In the genomic region with DNA sequence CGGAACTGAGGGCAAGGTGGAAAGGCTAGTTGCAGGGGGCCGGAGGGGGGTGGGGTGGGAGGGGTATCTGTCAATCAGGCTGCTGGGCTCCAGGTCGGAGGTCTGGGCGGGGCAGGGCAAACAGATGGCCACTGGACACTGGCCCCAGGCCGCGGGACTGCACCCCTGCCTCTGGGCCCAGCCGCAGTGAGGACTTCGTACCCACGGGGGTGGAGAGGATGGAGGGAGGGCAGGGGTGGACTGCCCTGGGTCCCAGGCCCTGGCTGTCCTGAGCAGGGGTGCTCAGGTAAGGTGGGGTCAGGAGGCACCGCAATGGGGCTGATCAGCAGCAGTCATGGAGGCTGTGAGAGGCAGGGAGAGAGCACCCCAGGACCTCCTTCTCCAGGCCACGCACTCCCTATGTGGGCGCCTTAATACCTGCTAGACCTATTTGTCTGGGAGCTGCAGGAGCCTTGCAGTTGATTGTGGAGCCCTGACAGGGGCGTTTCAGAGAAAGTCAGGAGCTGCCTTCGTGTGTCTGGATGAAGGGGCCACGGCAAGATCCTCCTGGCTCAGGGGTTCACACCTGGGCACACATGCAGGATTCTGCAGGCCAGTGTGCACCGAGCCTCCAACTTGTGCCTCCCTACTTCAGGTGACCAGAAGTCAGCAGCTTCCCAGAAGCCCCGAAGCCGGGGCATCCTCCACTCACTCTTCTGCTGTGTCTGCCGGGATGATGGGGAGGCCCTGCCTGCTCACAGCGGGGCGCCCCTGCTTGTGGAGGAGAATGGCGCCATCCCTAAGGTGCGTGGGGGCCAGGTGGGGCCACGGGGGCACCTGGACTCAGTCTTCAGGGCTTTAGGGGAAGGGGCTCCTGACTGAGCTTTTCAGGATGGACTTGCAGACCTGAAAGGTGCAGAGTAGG, we compare ENCODE assay signal across 1 cellular context.
A peak's percentile ranks its signal among the peaks of the same experiment; 100 is the strongest.
TF ChIP-seq lines count a peak whose summit lies in the region.

No MANE protein-coding gene starts in this region.

TF ChIP-seq in HepG2, 621 proteins besides CTCF, POLR2A, EP300 and RAD21 (continued from another document and continues in another):
- TF ChIP-seq, protein P1, sequence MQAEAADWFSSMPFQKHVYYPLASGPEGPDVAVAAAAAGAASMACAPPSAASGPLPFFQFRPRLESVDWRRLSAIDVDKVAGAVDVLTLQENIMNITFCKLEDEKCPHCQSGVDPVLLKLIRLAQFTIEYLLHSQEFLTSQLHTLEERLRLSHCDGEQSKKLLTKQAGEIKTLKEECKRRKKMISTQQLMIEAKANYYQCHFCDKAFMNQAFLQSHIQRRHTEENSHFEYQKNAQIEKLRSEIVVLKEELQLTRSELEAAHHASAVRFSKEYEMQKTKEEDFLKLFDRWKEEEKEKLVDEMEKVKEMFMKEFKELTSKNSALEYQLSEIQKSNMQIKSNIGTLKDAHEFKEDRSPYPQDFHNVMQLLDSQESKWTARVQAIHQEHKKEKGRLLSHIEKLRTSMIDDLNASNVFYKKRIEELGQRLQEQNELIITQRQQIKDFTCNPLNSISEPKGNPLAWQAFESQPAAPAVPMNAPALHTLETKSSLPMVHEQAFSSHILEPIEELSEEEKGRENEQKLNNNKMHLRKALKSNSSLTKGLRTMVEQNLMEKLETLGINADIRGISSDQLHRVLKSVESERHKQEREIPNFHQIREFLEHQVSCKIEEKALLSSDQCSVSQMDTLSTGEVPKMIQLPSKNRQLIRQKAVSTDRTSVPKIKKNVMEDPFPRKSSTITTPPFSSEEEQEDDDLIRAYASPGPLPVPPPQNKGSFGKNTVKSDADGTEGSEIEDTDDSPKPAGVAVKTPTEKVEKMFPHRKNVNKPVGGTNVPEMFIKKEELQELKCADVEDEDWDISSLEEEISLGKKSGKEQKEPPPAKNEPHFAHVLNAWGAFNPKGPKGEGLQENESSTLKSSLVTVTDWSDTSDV (CRISPR knock-in tag; IDR thresholded peaks at IDR 0.05) = no peak
- TF ChIP-seq KLF12 (CRISPR knock-in tag; IDR thresholded peaks at IDR 0.05; ENCODE audit: borderline replicate concordance) (no peak; the same call in 1 of the 2 replicates), ZSCAN9 (CRISPR knock-in tag; IDR thresholded peaks at IDR 0.05; ENCODE audit: borderline replicate concordance) (peak; percentile 66), KLF15 (CRISPR knock-in tag; IDR thresholded peaks at IDR 0.05; ENCODE audit: borderline replicate concordance) (peak; percentile 34; the same call in 1 of the 2 replicates), ZBTB20 (CRISPR knock-in tag; IDR thresholded peaks at IDR 0.05; ENCODE audit: borderline replicate concordance, low read depth) (peak; percentile 48; the same call in 1 of the 2 replicates), GZF1 (CRISPR knock-in tag; IDR thresholded peaks at IDR 0.05) (no peak), ZFP90 (CRISPR knock-in tag; IDR thresholded peaks at IDR 0.05; ENCODE audit: borderline replicate concordance) (no peak; the same call in 1 of the 2 replicates), ZNF234 (CRISPR knock-in tag; conservative IDR thresholded peaks at IDR 0.05) (0 out of 2 replicates have a peak, but pooled peaks have one; percentile 26), ZNF749 (CRISPR knock-in tag; IDR thresholded peaks at IDR 0.05; ENCODE audit: borderline replicate concordance) (no peak; the same call in 1 of the 2 replicates), REPIN1 (CRISPR knock-in tag; IDR thresholded peaks at IDR 0.05; ENCODE audit: borderline replicate concordance, low read depth) (peak; percentile 92), FOXA3 (CRISPR knock-in tag; IDR thresholded peaks at IDR 0.05) (peak; percentile 85), ZNF468 (CRISPR knock-in tag; IDR thresholded peaks at IDR 0.05) (no peak), FIP1L1 (IDR thresholded peaks at IDR 0.05; ENCODE audit: borderline replicate concordance, insufficient read depth, low read depth, low read length) (no peak), JUND (CRISPR knock-in tag; IDR thresholded peaks at IDR 0.05) (peak; percentile 29; the same call in 1 of the 2 replicates), MAF1 (CRISPR knock-in tag; IDR thresholded peaks at IDR 0.05; ENCODE audit: borderline replicate concordance) (0 out of 2 replicates have a peak, but pooled peaks have one; percentile 10), MAZ (IDR thresholded peaks at IDR 0.05; ENCODE audit: borderline replicate concordance, low read depth, low read length) (peak; percentile 90), MAZ (CRISPR knock-in tag; IDR thresholded peaks at IDR 0.05; ENCODE audit: low read depth) (peak; percentile 99), FLYWCH1 (CRISPR knock-in tag; IDR thresholded peaks at IDR 0.05) (0 out of 2 replicates have a peak, but pooled peaks have one; percentile 20), ZMYM2 (CRISPR knock-in tag; IDR thresholded peaks at IDR 0.05) (peak; percentile 41; the same call in 1 of the 2 replicates), HMG20A (CRISPR knock-in tag; IDR thresholded peaks at IDR 0.05; ENCODE audit: borderline replicate concordance) (peak; percentile 73; the same call in 1 of the 2 replicates), SAP130 (CRISPR knock-in tag; IDR thresholded peaks at IDR 0.05; ENCODE audit: low read depth) (peak; percentile 96), ZNF12 (CRISPR knock-in tag; IDR thresholded peaks at IDR 0.05) (no peak; the same call in none of the 2 replicates), TRIM24 (CRISPR knock-in tag; IDR thresholded peaks at IDR 0.05) (no peak), ZBTB42 (CRISPR knock-in tag; IDR thresholded peaks at IDR 0.05) (peak; percentile 57; the same call in 1 of the 2 replicates), MEIS1 (CRISPR knock-in tag; IDR thresholded peaks at IDR 0.05; ENCODE audit: borderline replicate concordance) (peak; percentile 98; the same call in 1 of the 2 replicates), RNF2 (conservative IDR thresholded peaks at IDR 0.05; ENCODE audit: low read depth) (no peak), SRY (CRISPR knock-in tag; IDR thresholded peaks at IDR 0.05) (peak; percentile 86; the same call in 1 of the 2 replicates), XRCC5 (optimal IDR thresholded peaks at IDR 0.05; ENCODE audit: low read length) (peak; percentile 87), ZNF777 (CRISPR knock-in tag; IDR thresholded peaks at IDR 0.05) (no peak), TAF15 (IDR thresholded peaks at IDR 0.05; ENCODE audit: low read depth, low read length, poor library complexity, severe bottlenecking) (no peak), ONECUT2 (CRISPR knock-in tag; IDR thresholded peaks at IDR 0.05) (no peak), ZNF670 (CRISPR knock-in tag; IDR thresholded peaks at IDR 0.05; ENCODE audit: borderline replicate concordance) (peak; percentile 69; the same call in 1 of the 2 replicates), ZNF557 (CRISPR knock-in tag; IDR thresholded peaks at IDR 0.05) (peak; percentile 26; the same call in 1 of the 2 replicates), ZNF180 (CRISPR knock-in tag; IDR thresholded peaks at IDR 0.05; ENCODE audit: borderline replicate concordance, low read depth) (peak; percentile 62; the same call in 1 of the 2 replicates), EEA1 (CRISPR knock-in tag; IDR thresholded peaks at IDR 0.05; ENCODE audit: borderline replicate concordance) (0 out of 2 replicates have a peak, but pooled peaks have one; percentile 68), AKAP8 (CRISPR knock-in tag; IDR thresholded peaks at IDR 0.05) (peak; percentile 100), EHMT2 (IDR thresholded peaks at IDR 0.05; ENCODE audit: borderline replicate concordance, low read depth, low read length) (no peak; the same call in 1 of the 2 replicates), KDM3A (CRISPR knock-in tag; IDR thresholded peaks at IDR 0.05; ENCODE audit: low read depth) (peak; percentile 88; the same call in 1 of the 2 replicates)
- TF ChIP-seq, protein P2, sequence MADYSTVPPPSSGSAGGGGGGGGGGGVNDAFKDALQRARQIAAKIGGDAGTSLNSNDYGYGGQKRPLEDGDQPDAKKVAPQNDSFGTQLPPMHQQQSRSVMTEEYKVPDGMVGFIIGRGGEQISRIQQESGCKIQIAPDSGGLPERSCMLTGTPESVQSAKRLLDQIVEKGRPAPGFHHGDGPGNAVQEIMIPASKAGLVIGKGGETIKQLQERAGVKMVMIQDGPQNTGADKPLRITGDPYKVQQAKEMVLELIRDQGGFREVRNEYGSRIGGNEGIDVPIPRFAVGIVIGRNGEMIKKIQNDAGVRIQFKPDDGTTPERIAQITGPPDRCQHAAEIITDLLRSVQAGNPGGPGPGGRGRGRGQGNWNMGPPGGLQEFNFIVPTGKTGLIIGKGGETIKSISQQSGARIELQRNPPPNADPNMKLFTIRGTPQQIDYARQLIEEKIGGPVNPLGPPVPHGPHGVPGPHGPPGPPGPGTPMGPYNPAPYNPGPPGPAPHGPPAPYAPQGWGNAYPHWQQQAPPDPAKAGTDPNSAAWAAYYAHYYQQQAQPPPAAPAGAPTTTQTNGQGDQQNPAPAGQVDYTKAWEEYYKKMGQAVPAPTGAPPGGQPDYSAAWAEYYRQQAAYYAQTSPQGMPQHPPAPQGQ (CRISPR knock-in tag; IDR thresholded peaks at IDR 0.05; ENCODE audit: borderline replicate concordance) = no peak; the same call in 1 of the 2 replicates
- TF ChIP-seq, protein P3, sequence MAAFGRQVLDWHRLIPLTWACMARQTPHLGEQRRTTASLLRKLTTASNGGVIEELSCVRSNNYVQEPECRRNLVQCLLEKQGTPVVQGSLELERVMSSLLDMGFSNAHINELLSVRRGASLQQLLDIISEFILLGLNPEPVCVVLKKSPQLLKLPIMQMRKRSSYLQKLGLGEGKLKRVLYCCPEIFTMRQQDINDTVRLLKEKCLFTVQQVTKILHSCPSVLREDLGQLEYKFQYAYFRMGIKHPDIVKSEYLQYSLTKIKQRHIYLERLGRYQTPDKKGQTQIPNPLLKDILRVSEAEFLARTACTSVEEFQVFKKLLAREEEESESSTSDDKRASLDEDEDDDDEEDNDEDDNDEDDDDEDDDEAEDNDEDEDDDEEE (CRISPR knock-in tag; IDR thresholded peaks at IDR 0.05) = peak; percentile 15; the same call in 1 of the 2 replicates
- TF ChIP-seq, protein P4, sequence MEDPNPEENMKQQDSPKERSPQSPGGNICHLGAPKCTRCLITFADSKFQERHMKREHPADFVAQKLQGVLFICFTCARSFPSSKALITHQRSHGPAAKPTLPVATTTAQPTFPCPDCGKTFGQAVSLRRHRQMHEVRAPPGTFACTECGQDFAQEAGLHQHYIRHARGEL (CRISPR knock-in tag; IDR thresholded peaks at IDR 0.05) = no peak
- TF ChIP-seq, protein P5, sequence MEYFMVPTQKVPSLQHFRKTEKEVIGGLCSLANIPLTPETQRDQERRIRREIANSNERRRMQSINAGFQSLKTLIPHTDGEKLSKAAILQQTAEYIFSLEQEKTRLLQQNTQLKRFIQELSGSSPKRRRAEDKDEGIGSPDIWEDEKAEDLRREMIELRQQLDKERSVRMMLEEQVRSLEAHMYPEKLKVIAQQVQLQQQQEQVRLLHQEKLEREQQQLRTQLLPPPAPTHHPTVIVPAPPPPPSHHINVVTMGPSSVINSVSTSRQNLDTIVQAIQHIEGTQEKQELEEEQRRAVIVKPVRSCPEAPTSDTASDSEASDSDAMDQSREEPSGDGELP (IDR thresholded peaks at IDR 0.05; ENCODE audit: borderline replicate concordance, low read depth) = peak; percentile 96
- TF ChIP-seq, protein P6, sequence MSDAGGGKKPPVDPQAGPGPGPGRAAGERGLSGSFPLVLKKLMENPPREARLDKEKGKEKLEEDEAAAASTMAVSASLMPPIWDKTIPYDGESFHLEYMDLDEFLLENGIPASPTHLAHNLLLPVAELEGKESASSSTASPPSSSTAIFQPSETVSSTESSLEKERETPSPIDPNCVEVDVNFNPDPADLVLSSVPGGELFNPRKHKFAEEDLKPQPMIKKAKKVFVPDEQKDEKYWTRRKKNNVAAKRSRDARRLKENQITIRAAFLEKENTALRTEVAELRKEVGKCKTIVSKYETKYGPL (CRISPR knock-in tag; IDR thresholded peaks at IDR 0.05) = no peak
- TF ChIP-seq, protein P7, sequence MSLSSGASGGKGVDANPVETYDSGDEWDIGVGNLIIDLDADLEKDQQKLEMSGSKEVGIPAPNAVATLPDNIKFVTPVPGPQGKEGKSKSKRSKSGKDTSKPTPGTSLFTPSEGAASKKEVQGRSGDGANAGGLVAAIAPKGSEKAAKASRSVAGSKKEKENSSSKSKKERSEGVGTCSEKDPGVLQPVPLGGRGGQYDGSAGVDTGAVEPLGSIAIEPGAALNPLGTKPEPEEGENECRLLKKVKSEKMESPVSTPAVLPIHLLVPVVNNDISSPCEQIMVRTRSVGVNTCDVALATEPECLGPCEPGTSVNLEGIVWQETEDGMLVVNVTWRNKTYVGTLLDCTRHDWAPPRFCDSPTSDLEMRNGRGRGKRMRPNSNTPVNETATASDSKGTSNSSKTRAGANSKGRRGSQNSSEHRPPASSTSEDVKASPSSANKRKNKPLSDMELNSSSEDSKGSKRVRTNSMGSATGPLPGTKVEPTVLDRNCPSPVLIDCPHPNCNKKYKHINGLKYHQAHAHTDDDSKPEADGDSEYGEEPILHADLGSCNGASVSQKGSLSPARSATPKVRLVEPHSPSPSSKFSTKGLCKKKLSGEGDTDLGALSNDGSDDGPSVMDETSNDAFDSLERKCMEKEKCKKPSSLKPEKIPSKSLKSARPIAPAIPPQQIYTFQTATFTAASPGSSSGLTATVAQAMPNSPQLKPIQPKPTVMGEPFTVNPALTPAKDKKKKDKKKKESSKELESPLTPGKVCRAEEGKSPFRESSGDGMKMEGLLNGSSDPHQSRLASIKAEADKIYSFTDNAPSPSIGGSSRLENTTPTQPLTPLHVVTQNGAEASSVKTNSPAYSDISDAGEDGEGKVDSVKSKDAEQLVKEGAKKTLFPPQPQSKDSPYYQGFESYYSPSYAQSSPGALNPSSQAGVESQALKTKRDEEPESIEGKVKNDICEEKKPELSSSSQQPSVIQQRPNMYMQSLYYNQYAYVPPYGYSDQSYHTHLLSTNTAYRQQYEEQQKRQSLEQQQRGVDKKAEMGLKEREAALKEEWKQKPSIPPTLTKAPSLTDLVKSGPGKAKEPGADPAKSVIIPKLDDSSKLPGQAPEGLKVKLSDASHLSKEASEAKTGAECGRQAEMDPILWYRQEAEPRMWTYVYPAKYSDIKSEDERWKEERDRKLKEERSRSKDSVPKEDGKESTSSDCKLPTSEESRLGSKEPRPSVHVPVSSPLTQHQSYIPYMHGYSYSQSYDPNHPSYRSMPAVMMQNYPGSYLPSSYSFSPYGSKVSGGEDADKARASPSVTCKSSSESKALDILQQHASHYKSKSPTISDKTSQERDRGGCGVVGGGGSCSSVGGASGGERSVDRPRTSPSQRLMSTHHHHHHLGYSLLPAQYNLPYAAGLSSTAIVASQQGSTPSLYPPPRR (CRISPR knock-in tag; IDR thresholded peaks at IDR 0.05; ENCODE audit: borderline replicate concordance) = peak; percentile 92
- TF ChIP-seq, protein P8, sequence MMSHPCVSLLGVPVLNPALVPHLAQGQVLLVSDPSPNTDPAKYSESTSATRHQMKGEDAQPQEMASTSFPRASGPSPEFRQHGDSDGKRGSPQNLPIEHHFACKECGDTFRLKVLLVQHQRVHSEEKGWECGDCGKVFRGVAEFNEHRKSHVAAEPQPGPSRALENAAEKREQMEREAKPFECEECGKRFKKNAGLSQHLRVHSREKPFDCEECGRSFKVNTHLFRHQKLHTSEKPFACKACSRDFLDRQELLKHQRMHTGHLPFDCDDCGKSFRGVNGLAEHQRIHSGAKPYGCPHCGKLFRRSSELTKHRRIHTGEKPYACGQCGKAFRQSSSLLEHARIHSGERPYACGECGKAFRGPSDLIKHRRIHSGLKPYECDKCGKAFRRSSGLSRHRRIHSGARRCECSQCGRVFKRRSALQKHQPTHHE (CRISPR knock-in tag; IDR thresholded peaks at IDR 0.05; ENCODE audit: borderline replicate concordance) = peak; percentile 87; the same call in 1 of the 2 replicates
